ENCODE assay signal across 2 cellular contexts in genomic region chr12:108386704-108387360, GRCh38.
TF ChIP-seq lines count a peak whose summit lies in the region.

No MANE protein-coding gene starts in this region.

TF ChIP-seq in liver, 16 proteins besides CTCF, POLR2A, EP300 and RAD21:
- TF ChIP-seq NR2F2 (IDR thresholded peaks at IDR 0.05) (peak; percentile 31), FOXA2 (IDR thresholded peaks at IDR 0.05) (no peak)

TF ChIP-seq in HepG2, 621 proteins besides CTCF, POLR2A, EP300 and RAD21:
- TF ChIP-seq POGZ (CRISPR knock-in tag; IDR thresholded peaks at IDR 0.05), result no peak
- no peak for TF ChIP-seq TEAD3 (CRISPR knock-in tag; optimal IDR thresholded peaks at IDR 0.05; ENCODE audit: borderline replicate concordance)
- TF ChIP-seq FUBP1 (CRISPR knock-in tag; IDR thresholded peaks at IDR 0.05; ENCODE audit: borderline replicate concordance), result no peak
- no peak for TF ChIP-seq ATF5 (CRISPR knock-in tag; IDR thresholded peaks at IDR 0.05; ENCODE audit: low read depth)
- TF ChIP-seq GZF1 (CRISPR knock-in tag; IDR thresholded peaks at IDR 0.05), result no peak
- no peak for TF ChIP-seq ZNF33A (CRISPR knock-in tag; IDR thresholded peaks at IDR 0.05; ENCODE audit: borderline replicate concordance)
- no peak for TF ChIP-seq NAIF1 (CRISPR knock-in tag; IDR thresholded peaks at IDR 0.05; ENCODE audit: borderline replicate concordance)
- TF ChIP-seq ZNF232 (CRISPR knock-in tag; IDR thresholded peaks at IDR 0.05; ENCODE audit: borderline replicate concordance), result no peak
- TF ChIP-seq PAX8 (CRISPR knock-in tag; IDR thresholded peaks at IDR 0.05; ENCODE audit: borderline replicate concordance), result no peak
- no peak for TF ChIP-seq ZNF142 (CRISPR knock-in tag; IDR thresholded peaks at IDR 0.05)
- TF ChIP-seq ZNF362 (CRISPR knock-in tag; IDR thresholded peaks at IDR 0.05; ENCODE audit: borderline replicate concordance), result no peak
- no peak for TF ChIP-seq ZNF790 (CRISPR knock-in tag; IDR thresholded peaks at IDR 0.05; ENCODE audit: borderline replicate concordance)
- no peak for TF ChIP-seq MYC (CRISPR knock-in tag; IDR thresholded peaks at IDR 0.05; ENCODE audit: borderline replicate concordance)
- TF ChIP-seq DNMT3B (CRISPR knock-in tag; conservative IDR thresholded peaks at IDR 0.05), result no peak
- no peak for TF ChIP-seq REL (CRISPR knock-in tag; conservative IDR thresholded peaks at IDR 0.05)
- TF ChIP-seq KLF11 (CRISPR knock-in tag; IDR thresholded peaks at IDR 0.05), result no peak
- TF ChIP-seq RNF219 (CRISPR knock-in tag; IDR thresholded peaks at IDR 0.05), result no peak
- TF ChIP-seq USF2 (IDR thresholded peaks at IDR 0.05; ENCODE audit: low read depth, low read length), result no peak
- no peak for TF ChIP-seq USF2 (CRISPR knock-in tag; IDR thresholded peaks at IDR 0.05; ENCODE audit: borderline replicate concordance)
- no peak for TF ChIP-seq ATF7-NPFF (CRISPR knock-in tag; IDR thresholded peaks at IDR 0.05; ENCODE audit: low read depth)
- TF ChIP-seq CHD4 (IDR thresholded peaks at IDR 0.05; ENCODE audit: borderline replicate concordance, low read length), result no peak
